In genomic region chr14:95769976-95770375, GRCh38 we compare ENCODE assay signal across 25 cellular contexts. TPM values are rescaled to one million over a fixed set of nuclear protein-coding genes. Genes with fewer than 3 reads are reported as not detected.
"Had no signal": no experiment of that assay in that cellular context is flagged by ENCODE, and none has a peak within 500 bp of the region (broad histone marks: within the 10 kb centered on the region; RNA-seq: fewer than 3 reads in every experiment).

No MANE protein-coding gene starts in this region.

- H3K4me3 Mint-ChIP-seq: immature natural killer cell; naive thymus-derived CD8-positive, alpha-beta T cell; stimulated activated effector memory CD8-positive, alpha-beta T cell treated with anti-CD3 and anti-CD28 coated beads, Interleukin-12 subunit alpha, Interleukin-12 subunit beta, amount 100 ng/mL, for 72 hours had no signal

- H3K27ac Mint-ChIP-seq: immature natural killer cell; stimulated activated effector memory CD8-positive, alpha-beta T cell treated with anti-CD3 and anti-CD28 coated beads, Interleukin-12 subunit alpha, Interleukin-12 subunit beta, amount 100 ng/mL, for 72 hours had no signal

- H3K4me1 Mint-ChIP-seq: immature natural killer cell; stimulated activated effector memory CD8-positive, alpha-beta T cell treated with anti-CD3 and anti-CD28 coated beads, Interleukin-12 subunit alpha, Interleukin-12 subunit beta, amount 100 ng/mL, for 72 hours had no signal

- ATAC-seq: foreskin keratinocyte; gastroesophageal sphincter; left colon; left ventricle myocardium superior; lower lobe of right lung; naive thymus-derived CD8-positive, alpha-beta T cell; pancreas; right cardiac atrium; stimulated activated effector memory CD8-positive, alpha-beta T cell treated with anti-CD3 and anti-CD28 coated beads, Interleukin-12 subunit alpha, Interleukin-12 subunit beta, amount 100 ng/mL, for 72 hours had no signal

- H3K9me3 Mint-ChIP-seq: immature natural killer cell; naive thymus-derived CD8-positive, alpha-beta T cell; stimulated activated effector memory CD8-positive, alpha-beta T cell treated with anti-CD3 and anti-CD28 coated beads, Interleukin-12 subunit alpha, Interleukin-12 subunit beta, amount 100 ng/mL, for 72 hours had no signal

- H3K36me3 Mint-ChIP-seq: immature natural killer cell; naive thymus-derived CD8-positive, alpha-beta T cell; stimulated activated effector memory CD8-positive, alpha-beta T cell treated with anti-CD3 and anti-CD28 coated beads, Interleukin-12 subunit alpha, Interleukin-12 subunit beta, amount 100 ng/mL, for 72 hours had no signal

- DNase-seq: dermis blood vessel endothelial cell; effector memory CD4-positive, alpha-beta T cell; foreskin keratinocyte; hypothalamus; immature natural killer cell; islet precursor cell; kidney glomerular epithelial cell; left colon; left ventricle myocardium superior; lower lobe of right lung; naive thymus-derived CD8-positive, alpha-beta T cell; pancreas; right cardiac atrium; sigmoid colon; stimulated activated CD4-positive, alpha-beta T cell treated with anti-CD3 and anti-CD28 coated beads, Interleukin-2, amount 100 ng/mL, for 24 hours; stimulated activated CD4-positive, alpha-beta T cell treated with anti-CD3 and anti-CD28 coated beads, Interleukin-4, amount 100 ng/mL, for 24 hours; stimulated activated naive CD4-positive, alpha-beta T cell treated with Interleukin-2 at 50 U/mL for 16 hours; stomach; thyroid gland; trophoblast cell had no signal

RNA-seq across cellular contexts. Expression of gene TCL1A, which starts 56.1 kb away (rescaled TPM):
- polyA plus RNA-seq: endothelial cell of umbilical vein, fibroblast of lung, foreskin keratinocyte, neural cell, right cardiac atrium had no signal
